Comparison of ENCODE assay signal across 15 cellular contexts in the genomic region with DNA sequence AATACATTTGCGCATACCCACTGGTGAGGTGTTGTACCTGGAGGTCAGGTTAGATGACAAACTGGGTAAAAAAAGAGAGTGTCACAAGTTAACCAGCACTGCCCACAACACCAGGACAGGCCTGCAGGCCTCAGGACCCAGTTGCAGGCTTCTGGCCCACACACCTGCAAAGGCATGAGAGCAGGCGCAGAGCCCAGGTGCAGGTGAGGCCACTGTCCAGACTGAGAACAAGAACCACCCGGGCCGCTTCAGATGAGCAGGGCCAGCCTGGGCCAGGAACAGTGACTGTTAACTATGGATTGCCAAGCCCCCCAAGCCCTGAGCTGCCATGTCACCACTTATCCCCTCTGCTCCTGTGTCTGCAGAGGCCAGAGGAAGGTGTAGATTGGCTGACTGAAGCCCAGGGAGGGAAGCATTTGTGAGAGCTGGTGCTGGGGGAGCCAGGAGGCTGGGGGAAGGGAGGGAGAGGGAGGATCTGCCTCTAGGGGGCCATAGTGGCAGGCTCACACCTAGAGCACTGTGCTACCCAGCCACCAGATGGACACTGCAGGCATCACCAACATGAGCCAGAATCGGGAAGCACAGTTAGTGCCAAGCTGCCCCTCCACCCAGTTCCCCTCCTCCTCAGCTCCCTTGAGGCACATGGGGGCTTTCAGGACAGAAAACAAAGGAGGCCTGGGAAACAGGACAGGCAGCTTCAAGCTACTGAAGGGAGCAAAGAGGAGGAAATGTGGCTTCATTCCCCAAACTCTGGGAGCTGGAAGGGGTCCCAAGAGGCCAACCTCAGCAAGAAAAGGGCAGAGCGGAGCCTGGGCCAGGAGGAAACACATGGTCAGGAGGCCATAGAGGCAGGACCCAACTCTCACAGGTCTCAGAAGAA. TPM values are rescaled to one million over a fixed set of nuclear protein-coding genes. Genes with fewer than 3 reads are reported as not detected.
DNase-seq lines count a peak whose midpoint lies in the region; TF ChIP-seq lines count a peak whose summit lies in the region.
"Had no signal": no experiment of that assay in that cellular context is flagged by ENCODE, and none has a peak within 500 bp of the region (broad histone marks: within the 10 kb centered on the region; RNA-seq: fewer than 3 reads in every experiment).

No MANE protein-coding gene starts in this region.

- no peaks in the 10 kb centered on the region for H3K9me2 ChIP-seq in PC-9 (ENCODE audit: insufficient read depth)

- H3K27ac ChIP-seq in A673 (ENCODE audit: low read depth, low read length, poor library complexity, severe bottlenecking) = no peak overlapping the region
- no peak overlapping the region for H3K27ac ChIP-seq in WERI-Rb-1
- no peak overlapping the region for H3K27ac ChIP-seq in PC-9
- no peak overlapping the region for H3K27ac ChIP-seq in adrenal gland
- H3K27ac ChIP-seq: tibial artery had no signal

- H3K4me3 ChIP-seq in A673 (ENCODE audit: low read depth, low read length, poor library complexity, severe bottlenecking) (no peak overlapping the region), H7 (ENCODE audit: insufficient read depth, low read depth, low read length) (no peak overlapping the region), WERI-Rb-1 (ENCODE audit: low read depth, low read length) (no peak overlapping the region), PC-9 (no peak overlapping the region), adrenal gland (no peak overlapping the region)
- H3K4me3 ChIP-seq: tibial artery had no signal

- no peaks in the 10 kb centered on the region for H4K20me1 ChIP-seq in PC-9 (ENCODE audit: insufficient read depth)

- TF ChIP-seq POLR2A in adrenal gland (IDR thresholded peaks at IDR 0.05) = no peak

- H3K4me1 ChIP-seq in A673 (ENCODE audit: insufficient read depth, low read length, poor library complexity, severe bottlenecking) (no peaks in the 10 kb centered on the region), PC-9 (replicated peaks; ENCODE audit: insufficient read depth) (peaks cover 14% of the 10 kb centered on the region; the same call in 1 of the 2 replicates), adrenal gland (replicated peaks in 1 of 2) (no peaks in the 10 kb centered on the region)
- H3K4me1 ChIP-seq: tibial artery had no signal

- intact Hi-C loops in A673 (cut with micrococcal nuclease; ENCODE audit: unreplicated experiment) = no loop called here
- intact Hi-C loops in PC-9 (cut with micrococcal nuclease; ENCODE audit: unreplicated experiment) = no loop called here
- intact Hi-C loops in adrenal gland (cut with DNase I) = no loop called here

- no peak overlapping the region for H3K4me2 ChIP-seq in PC-9

- POLR2A ChIA-PET in A673 (lab: Charles Lee; ENCODE audit: low non-redundant PET) = no interaction called here
- POLR2A ChIA-PET in PC-9 (lab: Charles Lee; ENCODE audit: unreplicated experiment) = no interaction called here

- CTCF ChIA-PET in A673 (lab: Charles Lee) = no interaction called here
- CTCF ChIA-PET in PC-9 (lab: Charles Lee) = no interaction called here

- no peak overlapping the region for H2AFZ ChIP-seq in PC-9

- H3K9me3 ChIP-seq in A673 (ENCODE audit: low read depth, low read length, poor library complexity, severe bottlenecking) = no peaks in the 10 kb centered on the region
- H3K9me3 ChIP-seq in WERI-Rb-1 (ENCODE audit: severe bottlenecking) = no peaks in the 10 kb centered on the region
- H3K9me3 ChIP-seq in PC-9 (ENCODE audit: insufficient read depth, low read depth) = no peaks in the 10 kb centered on the region
- H3K9me3 ChIP-seq in adrenal gland (replicated peaks in 1 of 3) = no peaks in the 10 kb centered on the region
- H3K9me3 ChIP-seq: tibial artery had no signal

- no peak; the same call in 1 of the 2 replicates for TF ChIP-seq CTCF in A673 (conservative IDR thresholded peaks at IDR 0.05; ENCODE audit: low read depth, low read length)
- peak; percentile 87 for TF ChIP-seq CTCF in WERI-Rb-1 (IDR thresholded peaks at IDR 0.05; ENCODE audit: low read depth, low read length)
- TF ChIP-seq CTCF in PC-9 (conservative IDR thresholded peaks at IDR 0.05) = no peak
- no peak for TF ChIP-seq CTCF in adrenal gland (IDR thresholded peaks at IDR 0.05)

- no peaks in the 10 kb centered on the region for H3K36me3 ChIP-seq in A673 (ENCODE audit: insufficient read depth, low read length, poor library complexity, severe bottlenecking)
- H3K36me3 ChIP-seq in H7 (replicated peaks; ENCODE audit: control insufficient read depth, insufficient read depth, low read length) = no peaks in the 10 kb centered on the region
- no peaks in the 10 kb centered on the region for H3K36me3 ChIP-seq in WERI-Rb-1
- H3K36me3 ChIP-seq in PC-9 (ENCODE audit: low read depth) = no peaks in the 10 kb centered on the region
- peaks cover 0 to 10% of the 10 kb centered on the region in 2 donors for H3K36me3 ChIP-seq in adrenal gland (replicated peaks in 1 of 2)

- no peaks in the 10 kb centered on the region for H3K79me2 ChIP-seq in PC-9 (ENCODE audit: low read depth)

- WGBS in adrenal gland, 4 donors = 90 to 100% (median 93%) methylated on average over 5 to 6 of the region's 6 CpGs

- H3K27me3 ChIP-seq in A673 (replicated peaks; ENCODE audit: insufficient read depth, low read depth, low read length, poor library complexity) (no peaks in the 10 kb centered on the region), H7 (ENCODE audit: control insufficient read depth, insufficient read depth, low read length) (no peaks in the 10 kb centered on the region), WERI-Rb-1 (ENCODE audit: insufficient read depth, low read depth, severe bottlenecking) (no peaks in the 10 kb centered on the region), PC-9 (ENCODE audit: insufficient read depth, low read depth) (no peaks in the 10 kb centered on the region), adrenal gland (no peaks in the 10 kb centered on the region)
- H3K27me3 ChIP-seq: tibial artery had no signal

- no TSS peak for BruUV-seq in A673 (replicated peaks; lab: Mats Ljungman, UMichigan)
- BruUV-seq in PC-9 (replicated peaks; lab: Mats Ljungman, UMichigan) = no TSS peak

- peak; percentile 19 for DNase-seq in A673 (ENCODE audit: low spot score)
- DNase-seq in H7 = peak; percentile 79
- DNase-seq in WERI-Rb-1 = peak; percentile 51
- peak; percentile 50 for DNase-seq in iPS DF 19.7 (ENCODE audit: low read depth, low spot score)
- DNase-seq in occipital lobe (lab: John Stamatoyannopoulos, UW) = no peak
- DNase-seq in SK-N-DZ (ENCODE audit: low spot score) = no peak
- DNase-seq in PC-9 = no peak
- DNase-seq in adrenal gland = no peak
- DNase-seq: activated CD4-positive, alpha-beta T cell treated with anti-CD3 and anti-CD28 coated beads, Interleukin-2, amount 50 U/mL, for 1 hour; activated naive CD4-positive, alpha-beta T cell treated with anti-CD3 and anti-CD28 coated beads, Interleukin-2, amount 10 ng/mL, durations not matched to agents 7 days and 5 days; effector CD8-positive, alpha-beta T cell; MV-4-11; NCI-H524 treated with DMSO at 0.1 percent for 48 hours; T-cell; tibial artery had no signal

- 0 out of 2 replicates have a peak, but pooled peaks cover 8% of the 10 kb centered on the region for H3F3A ChIP-seq in PC-9 (ENCODE audit: insufficient read depth, low read depth)

RNA-seq across cellular contexts. Expression of a gene that starts 35.4 kb away (rescaled TPM):
- total RNA-seq in A673 (2021) (23.1 and 23.3 TPM in 2 replicates), occipital lobe (27.5 TPM), PC-9 (2021) (12.5 and 15.2 TPM in 2 replicates), adrenal gland (10 to 100 TPM; 17.6 to 56.5 (median 36.5) TPM)
- 19.4 and 23.9 TPM in 2 replicates for total RNA-seq in H7 (2014; rRNA removed; shearing (Covaris generic))
- polyA plus RNA-seq in SK-N-DZ (2014; cell fraction: cytosol; rRNA removed) = 10.3 and 14.5 TPM in 2 replicates
- 29.5 and 36.3 TPM in 2 replicates for polyA plus RNA-seq in SK-N-DZ (2014; cell fraction: nucleus; rRNA removed)
- polyA plus RNA-seq in adrenal gland = 10 to 100 TPM; 12.2 to 34.2 (median 22.6) TPM

Comparison
In these comparisons a context has a peak if more than half of its experiments do, and no peak if none do; other contexts are left out.
1. DNase-seq: peak in A673 (single experiment), H7 (single experiment), WERI-Rb-1 (single experiment) and iPS DF 19.7 (single experiment); none in occipital lobe (single experiment), SK-N-DZ (single experiment), PC-9 (0 of 2) and adrenal gland (0 of 7).